ENCODE assay signal across 24 cellular contexts in the genomic region with DNA sequence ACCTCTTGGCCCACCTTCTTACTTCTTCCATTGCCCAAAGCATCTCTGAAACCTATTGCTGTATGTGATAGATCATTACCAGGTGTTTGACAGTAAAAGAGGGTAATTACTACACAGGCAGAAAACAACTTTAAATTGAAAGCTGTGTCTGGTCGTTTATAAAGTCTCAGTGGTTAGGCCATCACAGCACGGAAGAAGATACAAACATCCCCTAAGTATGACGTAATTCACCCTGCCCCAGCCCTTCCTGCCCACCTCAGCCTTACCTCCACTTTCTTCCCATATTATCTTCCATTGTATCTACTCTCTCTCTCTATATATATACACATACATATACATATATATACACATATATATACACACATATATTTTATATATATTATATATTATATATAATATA.
"Had no signal": no experiment of that assay in that cellular context is flagged by ENCODE, and none has a peak within 500 bp of the region (broad histone marks: within the 10 kb centered on the region; RNA-seq: fewer than 3 reads in every experiment).

No MANE protein-coding gene starts in this region.

- H3K36me3 ChIP-seq: neural progenitor cell, pancreas, prostate gland, sigmoid colon, stomach, thoracic aorta, thyroid gland, tibial nerve, upper lobe of left lung, vagina had no signal

- H3K9ac ChIP-seq: neural progenitor cell had no signal

- FAIRE-seq: urothelium cell line had no signal

- ATAC-seq: naive thymus-derived CD4-positive, alpha-beta T cell; natural killer cell; pancreas; right cardiac atrium; stimulated activated effector memory CD8-positive, alpha-beta T cell treated with anti-CD3 and anti-CD28 coated beads, Interleukin-12 subunit alpha, Interleukin-12 subunit beta, amount 100 ng/mL, for 72 hours; stimulated activated naive B cell treated with anti-CD40 and anti-IgM and Interleukin-4, amounts not matched to agents 10 μg/mL and 1 μg/mL and 100 μg/mL, for 72 hours had no signal

- DNase-seq: naive thymus-derived CD4-positive, alpha-beta T cell; natural killer cell; occipital lobe; pancreas; right cardiac atrium; sigmoid colon; small intestine; stimulated activated CD4-positive, alpha-beta T cell treated with anti-CD3 and anti-CD28 coated beads, Interleukin-15, amount 100 ng/mL, for 24 hours; stimulated activated CD4-positive, alpha-beta T cell treated with anti-CD3 and anti-CD28 coated beads, Interleukin-2, amount 100 ng/mL, for 24 hours; stimulated activated CD4-positive, alpha-beta T cell treated with anti-CD3 and anti-CD28 coated beads, Interleukin-2, amount 100 ng/mL, for 48 hours; stimulated activated CD4-positive, alpha-beta T cell treated with anti-CD3 and anti-CD28 coated beads, Interleukin-4, amount 100 ng/mL, for 24 hours; stimulated activated naive B cell treated with anti-CD40 and anti-IgM and Interleukin-4, amounts not matched to agents 10 μg/mL and 1 μg/mL and 100 μg/mL, for 72 hours; stimulated activated naive CD4-positive, alpha-beta T cell treated with Interleukin-2 at 50 U/mL for 16 hours; stomach; thyroid gland; trophoblast cell; upper lobe of left lung had no signal

- H2AFZ ChIP-seq: neural progenitor cell had no signal

- H3K27me3 ChIP-seq: neural progenitor cell, pancreas, sigmoid colon, stomach, thyroid gland, tibial nerve, upper lobe of left lung, vagina had no signal

- H3K9me3 ChIP-seq: pancreas, prostate gland, sigmoid colon, stomach, thoracic aorta, thyroid gland, tibial nerve, upper lobe of left lung, vagina had no signal

- H3K4me3 ChIP-seq: neural progenitor cell, pancreas, prostate gland, sigmoid colon, stomach, thoracic aorta, thyroid gland, tibial nerve, upper lobe of left lung, vagina had no signal

- H3K4me1 ChIP-seq: neural progenitor cell, pancreas, prostate gland, sigmoid colon, stomach, thyroid gland, tibial nerve, upper lobe of left lung, vagina had no signal

- H3K4me2 ChIP-seq: neural progenitor cell had no signal

- H3K27ac ChIP-seq: neural progenitor cell, pancreas, prostate gland, sigmoid colon, stomach, thoracic aorta, thyroid gland, tibial nerve, upper lobe of left lung, vagina had no signal
